Comparison of ENCODE assay signal across 19 cellular contexts in the genomic region with DNA sequence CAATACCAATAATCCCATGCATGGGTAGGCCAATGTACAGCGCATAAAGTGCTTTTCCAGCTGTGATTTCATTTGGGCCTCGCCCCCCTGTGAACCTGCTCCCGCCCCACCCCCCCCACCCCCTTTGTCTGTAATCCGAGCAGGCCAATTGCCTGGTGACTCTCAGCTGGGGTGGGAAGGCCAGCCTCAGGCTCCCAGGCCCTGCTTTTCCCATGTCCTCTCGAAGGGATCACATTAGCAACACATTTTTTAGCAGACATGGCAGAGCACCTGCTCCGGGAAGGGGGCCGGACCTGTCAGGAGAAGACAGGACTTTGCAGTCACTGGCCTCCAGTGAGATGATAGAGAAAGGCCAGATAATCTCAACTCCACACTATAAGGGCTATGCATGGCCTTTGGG.
DNase-seq lines count a peak whose midpoint lies in the region; ATAC-seq and TF ChIP-seq lines count a peak whose summit lies in the region.
"Had no signal": no experiment of that assay in that cellular context is flagged by ENCODE, and none has a peak within 500 bp of the region (broad histone marks: within the 10 kb centered on the region; RNA-seq: fewer than 3 reads in every experiment).

No MANE protein-coding gene starts in this region.

- no peak overlapping the region for H3K4me3 Mint-ChIP-seq in activated CD4-positive, alpha-beta T cell treated with anti-CD3 and anti-CD28 coated beads, Interleukin-2, amount 10 ng/mL, durations not matched to agents 24 days and 14 days
- no peak overlapping the region for H3K4me3 Mint-ChIP-seq in type B pancreatic cell

- no peak for TF ChIP-seq POLR2A in Peyer's patch (IDR thresholded peaks at IDR 0.05)

- H3K36me3 ChIP-seq in Peyer's patch = no peaks in the 10 kb centered on the region
- H3K36me3 ChIP-seq: tibial artery had no signal

- no peaks in the 10 kb centered on the region for H3K27me3 ChIP-seq in Peyer's patch
- H3K27me3 ChIP-seq: tibial artery had no signal

- H3K9me3 Mint-ChIP-seq in activated CD4-positive, alpha-beta T cell treated with anti-CD3 and anti-CD28 coated beads, Interleukin-2, amount 10 ng/mL, durations not matched to agents 24 days and 14 days = no peaks in the 10 kb centered on the region
- H3K9me3 Mint-ChIP-seq in type B pancreatic cell = no peaks in the 10 kb centered on the region

- H3K27ac ChIP-seq in Peyer's patch = no peak overlapping the region
- H3K27ac ChIP-seq: tibial artery had no signal

- TF ChIP-seq CTCF in type B pancreatic cell (conservative IDR thresholded peaks at IDR 0.05) (no peak), Peyer's patch (IDR thresholded peaks at IDR 0.05) (no peak)

- H3K9me3 ChIP-seq in Peyer's patch = no peaks in the 10 kb centered on the region
- H3K9me3 ChIP-seq: tibial artery had no signal

- no peaks in the 10 kb centered on the region for H3K36me3 Mint-ChIP-seq in activated CD4-positive, alpha-beta T cell treated with anti-CD3 and anti-CD28 coated beads, Interleukin-2, amount 10 ng/mL, durations not matched to agents 24 days and 14 days (ENCODE audit: low read depth)
- no peaks in the 10 kb centered on the region for H3K36me3 Mint-ChIP-seq in type B pancreatic cell

- H3K4me1 ChIP-seq in Peyer's patch = no peaks in the 10 kb centered on the region
- H3K4me1 ChIP-seq: tibial artery had no signal

- no peak overlapping the region for H3K27ac Mint-ChIP-seq in activated CD4-positive, alpha-beta T cell treated with anti-CD3 and anti-CD28 coated beads, Interleukin-2, amount 10 ng/mL, durations not matched to agents 24 days and 14 days
- no peak overlapping the region for H3K27ac Mint-ChIP-seq in type B pancreatic cell

- H3K27me3 Mint-ChIP-seq in activated CD4-positive, alpha-beta T cell treated with anti-CD3 and anti-CD28 coated beads, Interleukin-2, amount 10 ng/mL, durations not matched to agents 24 days and 14 days = no peaks in the 10 kb centered on the region
- no peaks in the 10 kb centered on the region for H3K27me3 Mint-ChIP-seq in type B pancreatic cell

- no peak overlapping the region for H3K4me3 ChIP-seq in Peyer's patch
- H3K4me3 ChIP-seq: tibial artery had no signal

- no peaks in the 10 kb centered on the region for H3K4me1 Mint-ChIP-seq in activated CD4-positive, alpha-beta T cell treated with anti-CD3 and anti-CD28 coated beads, Interleukin-2, amount 10 ng/mL, durations not matched to agents 24 days and 14 days
- H3K4me1 Mint-ChIP-seq in type B pancreatic cell (ENCODE audit: unreplicated experiment) = peaks cover 51% of the 10 kb centered on the region

- intact Hi-C loops in activated CD4-positive, alpha-beta T cell treated with anti-CD3 and anti-CD28 coated beads, Interleukin-2, amount 10 ng/mL, durations not matched to agents 24 days and 14 days (cut with micrococcal nuclease) = no loop called here

- peak; percentile 29 for DNase-seq in activated CD4-positive, alpha-beta T cell treated with anti-CD3 and anti-CD28 coated beads, Interleukin-2, amount 10 ng/mL, durations not matched to agents 24 days and 14 days
- no peak for DNase-seq in activated CD4-positive, alpha-beta T cell treated with anti-CD3 and anti-CD28 coated beads for 1 hour
- DNase-seq in SK-N-DZ (ENCODE audit: low spot score) (peak; percentile 88), mesenteric fat pad (ENCODE audit: low spot score) (peak; percentile 47), type B pancreatic cell (ENCODE audit: extremely low spot score, unreplicated experiment) (peak; percentile 54), NCI-H1417 treated with DMSO at 0.1 percent for 48 hours (lab: John Stamatoyannopoulos, UW) (no peak), Peyer's patch (no peak)
- DNase-seq: ACHN; activated naive CD4-positive, alpha-beta T cell treated with anti-CD3 and anti-CD28 coated beads, Interleukin-2, amount 50 U/mL, for 16 hours; cerebellar nuclear complex; foreskin melanocyte; IMR-90; NCI-H2171 treated with DMSO at 0.1 percent for 48 hours; NCI-H748 treated with DMSO at 0.1 percent for 48 hours; Right ventricle myocardium superior; stimulated activated CD4-positive, alpha-beta T cell treated with anti-CD3 and anti-CD28 coated beads, Interleukin-4, amount 100 ng/mL, for 24 hours; stimulated activated naive CD4-positive, alpha-beta T cell treated with Interleukin-2 at 50 U/mL for 16 hours; tibial artery had no signal

- no peak for ATAC-seq in GM21367 (IDR thresholded peaks at IDR 0.05; ENCODE audit: unreplicated experiment)

Comparison
In these comparisons a context has a peak if more than half of its experiments do, and no peak if none do; other contexts are left out.
1. DNase-seq: peak in activated CD4-positive, alpha-beta T cell treated with anti-CD3 and anti-CD28 coated beads, Interleukin-2, amount 10 ng/mL, durations not matched to agents 24 days and 14 days (single experiment), SK-N-DZ (single experiment), mesenteric fat pad (single experiment) and type B pancreatic cell (single experiment); none in activated CD4-positive, alpha-beta T cell treated with anti-CD3 and anti-CD28 coated beads for 1 hour (single experiment), NCI-H1417 treated with DMSO at 0.1 percent for 48 hours (single experiment) and Peyer's patch (0 of 3).